In genomic region chr6:24898607-24899133, GRCh38 we compare ENCODE assay signal across 18 cellular contexts. TPM values are rescaled to one million over a fixed set of nuclear protein-coding genes. Genes with fewer than 3 reads are reported as not detected.
DNase-seq lines count a peak whose midpoint lies in the region; ATAC-seq and TF ChIP-seq lines count a peak whose summit lies in the region.
"Had no signal": no experiment of that assay in that cellular context is flagged by ENCODE, and none has a peak within 500 bp of the region (broad histone marks: within the 10 kb centered on the region; RNA-seq: fewer than 3 reads in every experiment).

No MANE protein-coding gene starts in this region.

- no peak for DNase-seq in activated naive CD4-positive, alpha-beta T cell treated with anti-CD3 and anti-CD28 coated beads for 36 hours
- no peak for DNase-seq in activated naive CD4-positive, alpha-beta T cell (lab: John Stamatoyannopoulos, UW)
- DNase-seq in T-cell (no peak), GF-D8 (lab: John Stamatoyannopoulos, UW) (no peak), erythroblast (lab: John Stamatoyannopoulos, UW) (no peak)
- DNase-seq: activated CD4-positive, alpha-beta T cell treated with anti-CD3 and anti-CD28 coated beads for 48 hours; colonic mucosa; foreskin melanocyte; GM23248; NCI-H1694 treated with DMSO at 0.1 percent for 48 hours; NCI-H446 treated with DMSO at 0.1 percent for 48 hours; OCI-M1; T-helper 9 cell; testis had no signal

- no peaks in the 10 kb centered on the region for H3K27me3 Mint-ChIP-seq in activated naive CD4-positive, alpha-beta T cell treated with anti-CD3 and anti-CD28 coated beads for 36 hours (ENCODE audit: low read depth)
- H3K27me3 Mint-ChIP-seq in T-cell (no peaks in the 10 kb centered on the region), brain (no peaks in the 10 kb centered on the region)
- no peaks in the 10 kb centered on the region for H3K27me3 Mint-ChIP-seq in stimulated activated memory B cell treated with anti-CD40 and anti-IgM and Interleukin-4, amounts not matched to agents 10 μg/mL and 1 μg/mL and 100 μg/mL, for 72 hours

- peaks cover 25% of the 10 kb centered on the region for H3K36me3 Mint-ChIP-seq in activated naive CD4-positive, alpha-beta T cell treated with anti-CD3 and anti-CD28 coated beads for 36 hours (ENCODE audit: low read depth)
- H3K36me3 Mint-ChIP-seq in T-cell (peaks cover 63% of the 10 kb centered on the region), brain (peaks cover 43% of the 10 kb centered on the region)
- peaks cover 34% of the 10 kb centered on the region for H3K36me3 Mint-ChIP-seq in stimulated activated memory B cell treated with anti-CD40 and anti-IgM and Interleukin-4, amounts not matched to agents 10 μg/mL and 1 μg/mL and 100 μg/mL, for 72 hours

- H3K4me1 Mint-ChIP-seq in activated naive CD4-positive, alpha-beta T cell treated with anti-CD3 and anti-CD28 coated beads for 36 hours (ENCODE audit: low read depth): peaks cover 87% of the 10 kb centered on the region
- peaks cover 88 to 95% (median 94%) of the 10 kb centered on the region in 3 donors for H3K4me1 Mint-ChIP-seq in T-cell
- peaks cover 70% of the 10 kb centered on the region for H3K4me1 Mint-ChIP-seq in brain
- H3K4me1 Mint-ChIP-seq in stimulated activated memory B cell treated with anti-CD40 and anti-IgM and Interleukin-4, amounts not matched to agents 10 μg/mL and 1 μg/mL and 100 μg/mL, for 72 hours: peaks cover 68% of the 10 kb centered on the region

- no peak for ATAC-seq in T-cell (replicated peaks in 1 of 4)
- ATAC-seq in stimulated activated memory B cell treated with anti-CD40 and anti-IgM and Interleukin-4, amounts not matched to agents 10 μg/mL and 1 μg/mL and 100 μg/mL, for 72 hours: no peak
- no peak for ATAC-seq in GM18873 (IDR thresholded peaks at IDR 0.05; ENCODE audit: low FRiP score, unreplicated experiment)

- TF ChIP-seq CTCF in brain (conservative IDR thresholded peaks at IDR 0.05): no peak

- POLR2A ChIA-PET in T-cell (lab: Charles Lee): interaction anchor here (0.5 to 1.2 kb wide), 11 partner anchors 13 to 93 kb away, joined by 3 to 9 read pairs (median 3); no protein-coding TSS in a partner anchor

- H3K4me3 Mint-ChIP-seq in activated naive CD4-positive, alpha-beta T cell treated with anti-CD3 and anti-CD28 coated beads for 36 hours: peak overlapping the region; percentile 64
- H3K4me3 Mint-ChIP-seq in T-cell (peak overlapping the region in 2 of 3 donors; percentile 6 to 54), brain (peak overlapping the region in 2 of 5 experiments; percentile 14 to 76)
- H3K4me3 Mint-ChIP-seq in stimulated activated memory B cell treated with anti-CD40 and anti-IgM and Interleukin-4, amounts not matched to agents 10 μg/mL and 1 μg/mL and 100 μg/mL, for 72 hours: no peak overlapping the region

- H3K9me3 Mint-ChIP-seq in activated naive CD4-positive, alpha-beta T cell treated with anti-CD3 and anti-CD28 coated beads for 36 hours: peaks cover 7% of the 10 kb centered on the region
- peaks cover 0 to 6% (median 0%) of the 10 kb centered on the region in 3 donors for H3K9me3 Mint-ChIP-seq in T-cell
- peaks cover 0 to 16% (median 6%) of the 10 kb centered on the region in 5 experiments for H3K9me3 Mint-ChIP-seq in brain
- H3K9me3 Mint-ChIP-seq in stimulated activated memory B cell treated with anti-CD40 and anti-IgM and Interleukin-4, amounts not matched to agents 10 μg/mL and 1 μg/mL and 100 μg/mL, for 72 hours: peaks cover 4% of the 10 kb centered on the region

- TF ChIP-seq POLR2A in erythroblast (IDR thresholded peaks at IDR 0.05; ENCODE audit: low read length): no peak

- intact Hi-C loops in activated naive CD4-positive, alpha-beta T cell treated with anti-CD3 and anti-CD28 coated beads for 36 hours (cut with micrococcal nuclease): loop anchor here (1.0 kb wide), 4 partner anchors 7 to 34 kb away; no protein-coding TSS in a partner anchor

- peak overlapping the region; percentile 89 for H3K27ac Mint-ChIP-seq in activated naive CD4-positive, alpha-beta T cell treated with anti-CD3 and anti-CD28 coated beads for 36 hours
- H3K27ac Mint-ChIP-seq in T-cell: peak overlapping the region; percentile 91 to 92
- peak overlapping the region in 3 of 5 experiments; percentile 30 to 87 (median 77) for H3K27ac Mint-ChIP-seq in brain
- peak overlapping the region; percentile 73 for H3K27ac Mint-ChIP-seq in stimulated activated memory B cell treated with anti-CD40 and anti-IgM and Interleukin-4, amounts not matched to agents 10 μg/mL and 1 μg/mL and 100 μg/mL, for 72 hours

- CTCF ChIA-PET in activated naive CD4-positive, alpha-beta T cell treated with anti-CD3 and anti-CD28 coated beads for 36 hours (lab: Charles Lee): interaction anchor here (0.6 to 4.1 kb wide), 16 partner anchors 10 to 198 kb away, joined by 3 to 53 read pairs (median 5); no protein-coding TSS in a partner anchor
- CTCF ChIA-PET in T-cell (lab: Charles Lee): interaction anchor here (0.7 to 3.6 kb wide), 18 partner anchors 10 to 119 kb away, joined by 3 to 17 read pairs (median 5); no protein-coding TSS in a partner anchor

RNA-seq across cellular contexts. Expression of gene RIPOR2, which starts 37.1 kb away (rescaled TPM):
- total RNA-seq in activated naive CD4-positive, alpha-beta T cell treated with anti-CD3 and anti-CD28 coated beads for 36 hours: 100 to 1,000 TPM; 111 to 116 TPM
- 100 to 1,000 TPM; 381 to 480 (median 441) TPM for total RNA-seq in T-cell
- polyA plus RNA-seq in brain (ENCODE audit: insufficient read depth, low read depth, low replicate concordance): 13.6 TPM
- total RNA-seq: endothelial cell of umbilical vein had no signal
